ENCODE assay signal across 8 cellular contexts in genomic region chr2:128026422-128027277, GRCh38. TPM values are rescaled to one million over a fixed set of nuclear protein-coding genes. Genes with fewer than 3 reads are reported as not detected.
DNase-seq lines count a peak whose midpoint lies in the region; ATAC-seq and TF ChIP-seq lines count a peak whose summit lies in the region.

No MANE protein-coding gene starts in this region.

- TSS peak; percentile 28 for BruUV-seq in mammary epithelial cell (replicated peaks; lab: Mats Ljungman, UMichigan)

- no peaks in the 10 kb centered on the region for H3K4me1 ChIP-seq in mammary epithelial cell (ENCODE audit: insufficient read depth, low read length)
- peaks cover 12% of the 10 kb centered on the region for H3K4me1 ChIP-seq in upper lobe of right lung

- TF ChIP-seq CTCF in mammary epithelial cell (conservative IDR thresholded peaks at IDR 0.05 in 1 of 2, IDR thresholded peaks at IDR 0.05 in 1 of 2; ENCODE audit: extremely low read depth in 1 of 2, insufficient read depth in 1 of 2, low read depth in 1 of 2, low read length in 2 of 2) (no peak), upper lobe of right lung (IDR thresholded peaks at IDR 0.05) (no peak)

- ATAC-seq in memory B cell (ENCODE audit: low read depth): peak; percentile 0
- no peak for ATAC-seq in upper lobe of right lung

- in situ Hi-C loops in mammary epithelial cell (cut with MboI; ENCODE audit: low sequenced_read_pairs in 2 of 2): no loop called here

- peak; percentile 8 for DNase-seq in activated T-cell treated with anti-CD3 and anti-CD28 coated beads for 4 hours
- DNase-seq in activated T-cell treated with anti-CD3 and anti-CD28 coated beads, Interleukin-2, amount 50 U/mL, for 1 hour: no peak
- no peak for DNase-seq in mammary epithelial cell
- DNase-seq in memory B cell (ENCODE audit: low spot score in 2 of 2): no peak
- DNase-seq in upper lobe of right lung: no peak
- DNase-seq in NCI-H2107 treated with DMSO at 0.1 percent for 48 hours (lab: John Stamatoyannopoulos, UW; ENCODE audit: unreplicated experiment): no peak
- DNase-seq in NCI-H345 (lab: John Stamatoyannopoulos, UW): no peak

- peak overlapping the region; percentile 61 for H3K27ac ChIP-seq in mammary epithelial cell (ENCODE audit: insufficient read depth, low read depth, low read length)
- peak overlapping the region; percentile 55 for H3K27ac ChIP-seq in upper lobe of right lung

- H3K4me3 ChIP-seq in mammary epithelial cell (replicated peaks in 1 of 3; ENCODE audit: insufficient read depth in 1 of 3, low read depth in 2 of 3, low read length in 3 of 3) (peak overlapping the region; percentile 79 to 93 (median 92)), upper lobe of right lung (peak overlapping the region; percentile 65)

- H2AFZ ChIP-seq in mammary epithelial cell (ENCODE audit: low read depth, low read length): peak overlapping the region; percentile 98

- intact Hi-C loops in mammary epithelial cell (cut with micrococcal nuclease): loop anchor here (5.0 kb wide), 1 partner anchor 169 kb away; the partner anchor contains the start of gene POLR2D
- intact Hi-C loops in upper lobe of right lung (cut with DNase I): no loop called here

- H3K4me3 Mint-ChIP-seq in memory B cell: peak overlapping the region; percentile 93

- dilution Hi-C loops in mammary epithelial cell (cut with HindIII; ENCODE audit: low sequenced_read_pairs): no loop called here

- no peak for TF ChIP-seq RAD21 in Ishikawa (IDR thresholded peaks at IDR 0.05; ENCODE audit: low read depth)

- H3K27me3 Mint-ChIP-seq in memory B cell: no peaks in the 10 kb centered on the region

- H3K9me3 Mint-ChIP-seq in memory B cell: no peaks in the 10 kb centered on the region

- H3K36me3 ChIP-seq in mammary epithelial cell (ENCODE audit: insufficient read depth, low read length) (no peaks in the 10 kb centered on the region), upper lobe of right lung (no peaks in the 10 kb centered on the region)

- TF ChIP-seq EP300 in Ishikawa (IDR thresholded peaks at IDR 0.05; ENCODE audit: borderline replicate concordance): no peak

- peaks cover 37% of the 10 kb centered on the region for H3K79me2 ChIP-seq in mammary epithelial cell (ENCODE audit: insufficient read depth, low read length)

- H4K20me1 ChIP-seq in mammary epithelial cell (ENCODE audit: insufficient read depth, low read length): no peaks in the 10 kb centered on the region

- peak overlapping the region; percentile 82 for H3K9ac ChIP-seq in mammary epithelial cell (ENCODE audit: insufficient read depth, low read length)

- WGBS in mammary epithelial cell (ENCODE audit: low coverage, missing lambda C conversion rate): 4% methylated on average over 13 of the region's 57 CpGs

- H3K9me3 ChIP-seq in mammary epithelial cell (replicated peaks; ENCODE audit: insufficient read depth, low read length): no peaks in the 10 kb centered on the region
- no peaks in the 10 kb centered on the region for H3K9me3 ChIP-seq in upper lobe of right lung

- CTCF ChIA-PET in mammary epithelial cell (lab: Charles Lee; ENCODE audit: low non-redundant PET): no interaction called here

- peak overlapping the region; percentile 42 for H3K27ac Mint-ChIP-seq in memory B cell

- H3K27me3 ChIP-seq in mammary epithelial cell (ENCODE audit: insufficient read depth, low read length) (no peaks in the 10 kb centered on the region), upper lobe of right lung (no peaks in the 10 kb centered on the region)

- peaks cover 14% of the 10 kb centered on the region for H3K4me1 Mint-ChIP-seq in memory B cell

- H3K4me2 ChIP-seq in mammary epithelial cell (ENCODE audit: insufficient read depth, low read depth, low read length): peak overlapping the region; percentile 81

- peaks cover 4% of the 10 kb centered on the region for H3K36me3 Mint-ChIP-seq in memory B cell

TF ChIP-seq in Ishikawa, 13 proteins besides CTCF, POLR2A, EP300 and RAD21:
- peak; percentile 31; the same call in 1 of the 2 replicates for TF ChIP-seq REST (IDR thresholded peaks at IDR 0.05; ENCODE audit: low read depth)
- TF ChIP-seq MAX (IDR thresholded peaks at IDR 0.05): no peak; the same call in 1 of the 2 replicates
- TF ChIP-seq CEBPB (IDR thresholded peaks at IDR 0.05): no peak
- 0 out of 2 replicates have a peak, but pooled peaks have one; percentile 50 for TF ChIP-seq ZBTB7A (IDR thresholded peaks at IDR 0.05; ENCODE audit: low read depth)
- TF ChIP-seq USF1 (IDR thresholded peaks at IDR 0.05): peak; percentile 56; the same call in 1 of the 2 replicates
- TF ChIP-seq TEAD4 (IDR thresholded peaks at IDR 0.05): no peak
- TF ChIP-seq TCF12 (IDR thresholded peaks at IDR 0.05; ENCODE audit: low read depth): no peak
- no peak for TF ChIP-seq YY1 (IDR thresholded peaks at IDR 0.05; ENCODE audit: low read depth)
TF ChIP-seq in Ishikawa: peak in this region for 3.

RNA-seq across cellular contexts. Expression of gene SAP130, which starts 1.2 kb away (rescaled TPM):
- total RNA-seq in mammary epithelial cell: 10 to 100 TPM in 1 of 2 donors, 1 to 10 TPM in 1; 8.7 to 21.9 TPM
- 12.4 TPM for polyA plus RNA-seq in mammary epithelial cell
- polyA minus RNA-seq in mammary epithelial cell: 17.0 TPM
- 16.9 TPM for total RNA-seq in upper lobe of right lung
